In genomic region chr12:91753649-91754048, GRCh38 we compare ENCODE assay signal across 1 cellular context.
TF ChIP-seq lines count a peak whose summit lies in the region.

No MANE protein-coding gene starts in this region.

TF ChIP-seq in GM23338, 12 proteins besides CTCF, POLR2A, EP300 and RAD21 (continued from another document):
- no peak for TF ChIP-seq REST (IDR thresholded peaks at IDR 0.05; ENCODE audit: unreplicated experiment)
- TF ChIP-seq EZH2 (IDR thresholded peaks at IDR 0.05; ENCODE audit: low read depth, unreplicated experiment) = no peak
- TF ChIP-seq POLR2AphosphoS5 (IDR thresholded peaks at IDR 0.05; ENCODE audit: low read depth) = no peak
- TF ChIP-seq ZNF462 (CRISPR knock-in tag; IDR thresholded peaks at IDR 0.05) = no peak
- TF ChIP-seq ZNF331 (CRISPR knock-in tag; IDR thresholded peaks at IDR 0.05; ENCODE audit: low read depth) = no peak
- no peak for TF ChIP-seq STAT1 (IDR thresholded peaks at IDR 0.05; ENCODE audit: unreplicated experiment)
- no peak for TF ChIP-seq NANOG (IDR thresholded peaks at IDR 0.05; ENCODE audit: borderline replicate concordance)
- no peak for TF ChIP-seq CREB1 (CRISPR knock-in tag; IDR thresholded peaks at IDR 0.05; ENCODE audit: low read depth)
- TF ChIP-seq ZNF114 (CRISPR knock-in tag; IDR thresholded peaks at IDR 0.05) = no peak
- TF ChIP-seq EZH2phosphoT487 (IDR thresholded peaks at IDR 0.05; ENCODE audit: unreplicated experiment) = no peak
- TF ChIP-seq ETS1 (IDR thresholded peaks at IDR 0.05) = no peak
TF ChIP-seq in GM23338: peak in this region for 0.
